ENCODE assay signal across 16 cellular contexts in genomic region chr12:49598527-49598926, GRCh38.
DNase-seq lines count a peak whose midpoint lies in the region; ATAC-seq and TF ChIP-seq lines count a peak whose summit lies in the region.
"Had no signal": no experiment of that assay in that cellular context is flagged by ENCODE, and none has a peak within 500 bp of the region (broad histone marks: within the 10 kb centered on the region; RNA-seq: fewer than 3 reads in every experiment).

No MANE protein-coding gene starts in this region.

- H3K27me3 ChIP-seq in WERI-Rb-1 (ENCODE audit: insufficient read depth, low read depth, severe bottlenecking) = no peaks in the 10 kb centered on the region

- no peaks in the 10 kb centered on the region for H3K9me3 ChIP-seq in WERI-Rb-1 (ENCODE audit: severe bottlenecking)

- DNase-seq in AG20443 (ENCODE audit: low spot score) = peak; percentile 3
- peak; percentile 44 for DNase-seq in WERI-Rb-1
- peak; percentile 53 for DNase-seq in islet precursor cell
- DNase-seq in retina = peak; percentile 44
- DNase-seq in COLO829 (ENCODE audit: low spot score) = no peak
- DNase-seq: 8988T; ACHN; C1 segment of cervical spinal cord; CD4-positive, alpha-beta T cell; DMS153; DMS79 treated with DMSO at 0.1 percent for 48 hours; EL had no signal

- H3K27ac ChIP-seq in WERI-Rb-1 = no peak overlapping the region
- H3K27ac ChIP-seq: HL-60 had no signal

- no peak for ATAC-seq in GM21717 (IDR thresholded peaks at IDR 0.05; ENCODE audit: unreplicated experiment)
- no peak for ATAC-seq in HG03520 (IDR thresholded peaks at IDR 0.05; ENCODE audit: unreplicated experiment)
- ATAC-seq: HCT116 had no signal

- no peak for TF ChIP-seq CTCF in WERI-Rb-1 (IDR thresholded peaks at IDR 0.05; ENCODE audit: low read depth, low read length)

- H3K36me3 ChIP-seq in WERI-Rb-1 = no peaks in the 10 kb centered on the region

- no peak overlapping the region for H3K4me3 ChIP-seq in WERI-Rb-1 (ENCODE audit: low read depth, low read length)
